11 cellular contexts compared by ENCODE assay signal in the genomic region with DNA sequence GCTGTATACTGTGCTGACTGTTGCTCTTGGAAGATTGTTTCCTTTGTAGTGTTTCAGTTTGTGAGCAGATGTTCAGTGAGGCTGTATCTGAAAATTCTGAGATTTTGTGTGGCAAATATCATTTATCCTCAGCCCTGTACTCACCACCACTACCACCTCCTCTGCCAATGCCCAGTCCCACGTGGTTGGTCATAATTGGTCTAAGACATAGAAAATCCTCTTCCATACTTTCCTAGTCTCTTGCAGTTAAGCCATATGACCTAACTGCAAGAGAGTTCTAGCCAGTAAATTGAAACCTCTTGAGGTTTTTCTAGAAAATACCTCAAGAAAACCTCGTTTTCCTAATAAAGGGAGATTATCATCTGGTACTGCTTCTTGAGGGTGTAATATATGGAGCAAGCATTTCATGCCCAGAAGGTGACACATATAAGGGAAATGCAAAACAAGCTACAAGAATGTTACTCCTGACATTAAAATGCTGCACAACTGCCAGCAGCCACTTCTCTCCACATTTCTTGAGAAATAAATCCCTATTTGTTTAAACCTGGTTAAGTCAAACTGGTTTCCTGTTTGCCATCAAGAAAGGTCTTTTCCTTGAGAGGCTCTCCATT. TPM values are rescaled to one million over a fixed set of nuclear protein-coding genes. Genes with fewer than 3 reads are reported as not detected.
A peak's percentile ranks its signal among the peaks of the same experiment; 100 is the strongest.
DNase-seq lines count a peak whose midpoint lies in the region; ATAC-seq and TF ChIP-seq lines count a peak whose summit lies in the region.
"Had no signal": no experiment of that assay in that cellular context is flagged by ENCODE, and none has a peak within 500 bp of the region (broad histone marks: within the 10 kb centered on the region; RNA-seq: fewer than 3 reads in every experiment).

No MANE protein-coding gene starts in this region.

- H3K4me2 ChIP-seq in GM23338: no peak overlapping the region

- POLR2A ChIA-PET in A673 (lab: Charles Lee; ENCODE audit: low non-redundant PET): no interaction called here
- POLR2A ChIA-PET in activated CD8-positive, alpha-beta T cell treated with anti-CD3 and anti-CD28 coated beads, Interleukin-2, amount 10 ng/mL, durations not matched to agents 7 days and 5 days (lab: Charles Lee): interaction anchor here (1.3 kb wide), 1 partner anchor 48 kb away, joined by 4 read pairs; no protein-coding TSS in a partner anchor

- no peaks in the 10 kb centered on the region for H3F3A ChIP-seq in GM23338 (replicated peaks; ENCODE audit: low read depth)

- no peaks in the 10 kb centered on the region for H3K79me2 ChIP-seq in GM23338 (replicated peaks; ENCODE audit: insufficient read depth)

- H3K9me2 ChIP-seq in GM23338 (ENCODE audit: insufficient read depth): no peaks in the 10 kb centered on the region

- no peaks in the 10 kb centered on the region for H4K20me1 ChIP-seq in GM23338 (replicated peaks; ENCODE audit: insufficient read depth)

- H3K27me3 ChIP-seq in A673 (replicated peaks; ENCODE audit: insufficient read depth, low read depth, low read length, poor library complexity): no peaks in the 10 kb centered on the region
- no peaks in the 10 kb centered on the region for H3K27me3 ChIP-seq in GM23338 (ENCODE audit: insufficient read depth)
- no peaks in the 10 kb centered on the region for H3K27me3 ChIP-seq in dorsolateral prefrontal cortex

- no peak for TF ChIP-seq CTCF in A673 (conservative IDR thresholded peaks at IDR 0.05; ENCODE audit: low read depth, low read length)
- no peak for TF ChIP-seq CTCF in GM23338 (conservative IDR thresholded peaks at IDR 0.05; ENCODE audit: low read depth in 2 of 2)
- TF ChIP-seq CTCF in dorsolateral prefrontal cortex (IDR thresholded peaks at IDR 0.05 in 54 of 56, conservative IDR thresholded peaks at IDR 0.05 in 2 of 56; ENCODE audit: low read depth in 1 of 56, partially characterized antibody in 56 of 56): no peak

- CTCF ChIA-PET in A673 (lab: Charles Lee): no interaction called here
- CTCF ChIA-PET in activated CD8-positive, alpha-beta T cell treated with anti-CD3 and anti-CD28 coated beads, Interleukin-2, amount 10 ng/mL, durations not matched to agents 7 days and 5 days (lab: Charles Lee): no interaction called here

- no peak overlapping the region for H3K4me3 ChIP-seq in A673 (ENCODE audit: low read depth, low read length, poor library complexity, severe bottlenecking)
- H3K4me3 ChIP-seq in GM23338: no peak overlapping the region
- no peak overlapping the region for H3K4me3 ChIP-seq in dorsolateral prefrontal cortex

- H2AFZ ChIP-seq in GM23338: no peak overlapping the region

- H3K4me3 Mint-ChIP-seq in GM23338: no peak overlapping the region
- peak overlapping the region; percentile 21 for H3K4me3 Mint-ChIP-seq in activated CD8-positive, alpha-beta T cell treated with anti-CD3 and anti-CD28 coated beads, Interleukin-2, amount 10 ng/mL, durations not matched to agents 7 days and 5 days

- H3K9me3 Mint-ChIP-seq in GM23338: no peaks in the 10 kb centered on the region
- no peaks in the 10 kb centered on the region for H3K9me3 Mint-ChIP-seq in activated CD8-positive, alpha-beta T cell treated with anti-CD3 and anti-CD28 coated beads, Interleukin-2, amount 10 ng/mL, durations not matched to agents 7 days and 5 days (ENCODE audit: insufficient read depth)

- H3K4me1 ChIP-seq in A673 (ENCODE audit: insufficient read depth, low read length, poor library complexity, severe bottlenecking) (peaks cover 4% of the 10 kb centered on the region), GM23338 (ENCODE audit: insufficient read depth) (no peaks in the 10 kb centered on the region)

- H3K4me1 Mint-ChIP-seq in GM23338: peaks cover 4% of the 10 kb centered on the region; the same call in 2 of the 3 replicates
- peaks cover 75% of the 10 kb centered on the region for H3K4me1 Mint-ChIP-seq in activated CD8-positive, alpha-beta T cell treated with anti-CD3 and anti-CD28 coated beads, Interleukin-2, amount 10 ng/mL, durations not matched to agents 7 days and 5 days (ENCODE audit: low read depth)

- intact Hi-C loops in A673 (cut with micrococcal nuclease; ENCODE audit: unreplicated experiment): no loop called here
- intact Hi-C loops in dorsolateral prefrontal cortex (cut with DNase I): no loop called here

- no peak for DNase-seq in A673 (ENCODE audit: low spot score)
- DNase-seq in GM23338 (ENCODE audit: low spot score): no peak
- no peak for DNase-seq in activated CD8-positive, alpha-beta T cell treated with anti-CD3 and anti-CD28 coated beads, Interleukin-2, amount 10 ng/mL, durations not matched to agents 7 days and 5 days
- peak; percentile 18 for DNase-seq in hepatic stellate cell (ENCODE audit: low spot score)
- DNase-seq in substantia nigra (lab: John Stamatoyannopoulos, UW): no peak
- DNase-seq in SHP77 (lab: John Stamatoyannopoulos, UW): no peak
- DNase-seq in dorsolateral prefrontal cortex: no peak
- no peak for DNase-seq in NCI-H1436 (lab: John Stamatoyannopoulos, UW)
- DNase-seq: GDM1, NCI-H1417 treated with DMSO at 0.1 percent for 48 hours, right cardiac atrium had no signal

- BruUV-seq in A673 (replicated peaks; lab: Mats Ljungman, UMichigan): no TSS peak

- H3K9me3 ChIP-seq in A673 (ENCODE audit: low read depth, low read length, poor library complexity, severe bottlenecking): no peaks in the 10 kb centered on the region

- H3K27ac Mint-ChIP-seq in GM23338: peak overlapping the region; percentile 53; the same call in 1 of the 2 replicates
- H3K27ac Mint-ChIP-seq in activated CD8-positive, alpha-beta T cell treated with anti-CD3 and anti-CD28 coated beads, Interleukin-2, amount 10 ng/mL, durations not matched to agents 7 days and 5 days: peak overlapping the region; percentile 87

- H3K27me3 Mint-ChIP-seq in GM23338 (ENCODE audit: insufficient read depth, low read depth, poor library complexity): no peaks in the 10 kb centered on the region
- no peaks in the 10 kb centered on the region for H3K27me3 Mint-ChIP-seq in activated CD8-positive, alpha-beta T cell treated with anti-CD3 and anti-CD28 coated beads, Interleukin-2, amount 10 ng/mL, durations not matched to agents 7 days and 5 days (ENCODE audit: low read depth)

- no peak for ATAC-seq in GM23338
- peak; percentile 64 for ATAC-seq in activated CD8-positive, alpha-beta T cell treated with anti-CD3 and anti-CD28 coated beads, Interleukin-2, amount 10 ng/mL, durations not matched to agents 7 days and 5 days
- ATAC-seq: right cardiac atrium had no signal

- H3K36me3 Mint-ChIP-seq in GM23338 (ENCODE audit: low read depth): peaks cover 35% of the 10 kb centered on the region
- H3K36me3 Mint-ChIP-seq in activated CD8-positive, alpha-beta T cell treated with anti-CD3 and anti-CD28 coated beads, Interleukin-2, amount 10 ng/mL, durations not matched to agents 7 days and 5 days (ENCODE audit: low read depth): peaks cover 71% of the 10 kb centered on the region

- peaks cover 40% of the 10 kb centered on the region for H3K36me3 ChIP-seq in A673 (ENCODE audit: insufficient read depth, low read length, poor library complexity, severe bottlenecking)
- peaks cover 22% of the 10 kb centered on the region for H3K36me3 ChIP-seq in GM23338 (ENCODE audit: insufficient read depth)

- H3K27ac ChIP-seq in A673 (ENCODE audit: low read depth, low read length, poor library complexity, severe bottlenecking) (peak overlapping the region; percentile 40), GM23338 (ENCODE audit: low read depth) (peak overlapping the region; percentile 46), substantia nigra (ENCODE audit: low read depth, low read length, poor library complexity, severe bottlenecking) (no peak overlapping the region), dorsolateral prefrontal cortex (peak overlapping the region in 29 of 59 donors; percentile 5 to 67 (median 30))

TF ChIP-seq in GM23338, 12 proteins besides CTCF, POLR2A, EP300 and RAD21 (continues in another document):
- no peak for TF ChIP-seq STAT1 (IDR thresholded peaks at IDR 0.05; ENCODE audit: unreplicated experiment)

RNA-seq across cellular contexts. Expression of a gene that starts 32.8 kb away (rescaled TPM):
- total RNA-seq in A673 (2021) (149 and 163 TPM in 2 replicates), dorsolateral prefrontal cortex (10 to 100 TPM; 28.8 to 60.8 (median 41.8) TPM)
- 185 and 200 TPM in 2 replicates for total RNA-seq in GM23338 (2014; rRNA removed; shearing (Covaris generic))
- polyA plus RNA-seq in GM23338 (2016; fragmentation: Nextera tagmentation; extraction: Ambion mirVana): 55.4 and 70.3 TPM in 2 replicates
- 10 to 100 TPM; 72.9 to 75.0 TPM for total RNA-seq in activated CD8-positive, alpha-beta T cell treated with anti-CD3 and anti-CD28 coated beads, Interleukin-2, amount 10 ng/mL, durations not matched to agents 7 days and 5 days

RNA-seq across cellular contexts. Expression of a gene that starts 32.9 kb away (rescaled TPM):
- total RNA-seq in A673 (2021): 27.6 and 30.5 TPM in 2 replicates
- 27.5 and 34.4 TPM in 2 replicates for total RNA-seq in GM23338 (2014; rRNA removed; shearing (Covaris generic))
- polyA plus RNA-seq in GM23338 (2016; fragmentation: Nextera tagmentation; extraction: Ambion mirVana): 58.3 and 59.2 TPM in 2 replicates
- total RNA-seq in activated CD8-positive, alpha-beta T cell treated with anti-CD3 and anti-CD28 coated beads, Interleukin-2, amount 10 ng/mL, durations not matched to agents 7 days and 5 days: 10 to 100 TPM; 24.5 to 26.0 TPM
- 10 to 100 TPM; 14.7 to 39.8 (median 28.3) TPM for total RNA-seq in dorsolateral prefrontal cortex

RNA-seq across cellular contexts. Expression of a gene that starts 49.5 kb away (rescaled TPM):
- total RNA-seq in A673 (2021) (38.5 and 44.2 TPM in 2 replicates), dorsolateral prefrontal cortex (10 to 100 TPM; 33.5 to 84.1 (median 49.7) TPM)
- total RNA-seq in GM23338 (2014; rRNA removed; shearing (Covaris generic)): 42.2 and 53.2 TPM in 2 replicates
- 15.5 and 17.9 TPM in 2 replicates for polyA plus RNA-seq in GM23338 (2016; fragmentation: Nextera tagmentation; extraction: Ambion mirVana)
- total RNA-seq in activated CD8-positive, alpha-beta T cell treated with anti-CD3 and anti-CD28 coated beads, Interleukin-2, amount 10 ng/mL, durations not matched to agents 7 days and 5 days: 10 to 100 TPM; 39.4 to 43.6 TPM
